In genomic region chr18:28124239-28125029, GRCh38 we compare ENCODE assay signal across 24 cellular contexts. TPM values are rescaled to one million over a fixed set of nuclear protein-coding genes. Genes with fewer than 3 reads are reported as not detected.
DNase-seq lines count a peak whose midpoint lies in the region; ATAC-seq and TF ChIP-seq lines count a peak whose summit lies in the region.
"Had no signal": no experiment of that assay in that cellular context is flagged by ENCODE, and none has a peak within 500 bp of the region (broad histone marks: within the 10 kb centered on the region; RNA-seq: fewer than 3 reads in every experiment).

No MANE protein-coding gene starts in this region.

- POLR2A ChIA-PET in HEK293T (lab: Yijun Ruan, JAX) = no interaction called here

- no peak for DNase-seq in heart left ventricle
- DNase-seq in left ventricle myocardium superior = no peak
- peak; percentile 64 for DNase-seq in astrocyte of the spinal cord (ENCODE audit: low read depth, low spot score)
- no peak for DNase-seq in right atrium auricular region (ENCODE audit: low spot score)
- DNase-seq in smooth muscle cell (lab: John Stamatoyannopoulos, UW; ENCODE audit: unreplicated experiment) = no peak
- no peak for DNase-seq in HEK293T (ENCODE audit: extremely low spot score)
- no peak for DNase-seq in mammary epithelial cell
- DNase-seq: activated CD4-positive, alpha-beta T cell treated with anti-CD3 and anti-CD28 coated beads, Interleukin-2, amount 50 U/mL, for 1 hour; activated CD8-positive, alpha-beta memory T cell treated with anti-CD3 and anti-CD28 coated beads, Interleukin-2, amount 50 U/mL, for 48 hours; activated gamma-delta T cell treated with Interleukin-2 at 50 U/mL for 16 hours; amniotic stem cell; C1 segment of cervical spinal cord; DMS 273 treated with DMSO at 0.1 percent for 48 hours; GOT3; Karpas-422; NCI-H1092; NCI-H2107; NCI-H524 treated with DMSO at 0.1 percent for 48 hours; ovary; stimulated activated CD8-positive, alpha-beta memory T cell treated with anti-CD3 and anti-CD28 coated beads, Interleukin-4, amount 100 ng/mL, for 48 hours; T-helper 17 cell had no signal

- TF ChIP-seq CTCF in heart left ventricle (IDR thresholded peaks at IDR 0.05) = no peak
- TF ChIP-seq CTCF in astrocyte of the spinal cord (IDR thresholded peaks at IDR 0.05; ENCODE audit: low read depth, low read length) = no peak
- TF ChIP-seq CTCF in right atrium auricular region (IDR thresholded peaks at IDR 0.05) = no peak
- no peak for TF ChIP-seq CTCF in smooth muscle cell (IDR thresholded peaks at IDR 0.05; ENCODE audit: borderline replicate concordance, insufficient read depth, poor library complexity, severe bottlenecking)
- TF ChIP-seq CTCF in mammary epithelial cell (conservative IDR thresholded peaks at IDR 0.05 in 1 of 2, IDR thresholded peaks at IDR 0.05 in 1 of 2; ENCODE audit: extremely low read depth in 1 of 2, insufficient read depth in 1 of 2, low read depth in 1 of 2, low read length in 2 of 2) = no peak

- H3K27me3 ChIP-seq in heart left ventricle = no peaks in the 10 kb centered on the region
- no peaks in the 10 kb centered on the region for H3K27me3 ChIP-seq in right atrium auricular region
- H3K27me3 ChIP-seq in smooth muscle cell (ENCODE audit: low read depth) = no peaks in the 10 kb centered on the region
- H3K27me3 ChIP-seq in mammary epithelial cell (ENCODE audit: insufficient read depth, low read length) = no peaks in the 10 kb centered on the region
- H3K27me3 ChIP-seq: ovary had no signal

- H3K9ac ChIP-seq in smooth muscle cell (ENCODE audit: low read depth) (no peak overlapping the region), mammary epithelial cell (ENCODE audit: insufficient read depth, low read length) (no peak overlapping the region)

- intact Hi-C loops in heart left ventricle (cut with DNase I) = loop anchor here in 3 of 10 donors (5.0 kb wide), 3 partner anchors 38 to 53 kb away; partner anchors contain the start of gene CDH2 (in 1 of the 3)
- intact Hi-C loops in left ventricle myocardium superior (cut with micrococcal nuclease) = no loop called here
- intact Hi-C loops in mammary epithelial cell (cut with micrococcal nuclease) = no loop called here

- H2AFZ ChIP-seq in smooth muscle cell (ENCODE audit: low read depth) = no peak overlapping the region
- H2AFZ ChIP-seq in mammary epithelial cell (ENCODE audit: low read depth, low read length) = no peak overlapping the region

- H3F3A ChIP-seq in smooth muscle cell (ENCODE audit: low read depth) = peaks cover 4% of the 10 kb centered on the region

- WGBS in heart left ventricle, 4 donors = 26 to 54% (median 38%) methylated on average over 4 of the region's 4 CpGs
- WGBS in smooth muscle cell (ENCODE audit: low lambda C conversion rate) = 91% methylated on average over 4 of the region's 4 CpGs
- 88% methylated on average over 4 of the region's 4 CpGs for WGBS in mammary epithelial cell (ENCODE audit: low coverage, missing lambda C conversion rate)

- in situ Hi-C loops in astrocyte of the spinal cord (cut with HindIII; ENCODE audit: low sequenced_read_pairs) = no loop called here
- in situ Hi-C loops in mammary epithelial cell (cut with MboI; ENCODE audit: low sequenced_read_pairs in 2 of 2) = no loop called here

- H3K27ac ChIP-seq in heart left ventricle = peak overlapping the region; percentile 25 to 97 (median 74)
- peak overlapping the region; percentile 6 to 85 for H3K27ac ChIP-seq in right atrium auricular region
- peak overlapping the region; percentile 3 for H3K27ac ChIP-seq in smooth muscle cell (ENCODE audit: low read depth)
- no peak overlapping the region for H3K27ac ChIP-seq in mammary epithelial cell (ENCODE audit: insufficient read depth, low read depth, low read length)
- H3K27ac ChIP-seq: VCaP had no signal

- H3K9me3 ChIP-seq in heart left ventricle (no peaks in the 10 kb centered on the region), right atrium auricular region (no peaks in the 10 kb centered on the region), smooth muscle cell (replicated peaks; ENCODE audit: low read depth) (no peaks in the 10 kb centered on the region), mammary epithelial cell (replicated peaks; ENCODE audit: insufficient read depth, low read length) (no peaks in the 10 kb centered on the region)
- H3K9me3 ChIP-seq: ovary had no signal

- peak overlapping the region; percentile 0 for H3K4me2 ChIP-seq in smooth muscle cell
- H3K4me2 ChIP-seq in mammary epithelial cell (ENCODE audit: insufficient read depth, low read depth, low read length) = no peak overlapping the region

- BruUV-seq in mammary epithelial cell (replicated peaks; lab: Mats Ljungman, UMichigan) = no TSS peak

- no peak for ATAC-seq in heart left ventricle
- ATAC-seq in left ventricle myocardium superior = no peak
- no peak for ATAC-seq in HG03565 (IDR thresholded peaks at IDR 0.05; ENCODE audit: unreplicated experiment)
- ATAC-seq: T-helper 17 cell had no signal

- CTCF ChIA-PET in HEK293T (lab: Yijun Ruan, JAX) = no interaction called here
- CTCF ChIA-PET in mammary epithelial cell (lab: Charles Lee; ENCODE audit: low non-redundant PET) = no interaction called here

- peaks cover 0 to 70% (median 13%) of the 10 kb centered on the region in 12 donors for H3K4me1 ChIP-seq in heart left ventricle
- H3K4me1 ChIP-seq in right atrium auricular region = peaks cover 0 to 41% of the 10 kb centered on the region in 2 donors
- H3K4me1 ChIP-seq in smooth muscle cell (ENCODE audit: low read depth) = peaks cover 14% of the 10 kb centered on the region
- H3K4me1 ChIP-seq in mammary epithelial cell (ENCODE audit: insufficient read depth, low read length) = no peaks in the 10 kb centered on the region

- H3K4me3 ChIP-seq in heart left ventricle = peak overlapping the region in 2 of 12 donors; percentile 4 to 5
- H3K4me3 ChIP-seq in astrocyte of the spinal cord (ENCODE audit: low read depth, low read length) = no peak overlapping the region
- no peak overlapping the region for H3K4me3 ChIP-seq in right atrium auricular region
- H3K4me3 ChIP-seq in smooth muscle cell = no peak overlapping the region
- H3K4me3 ChIP-seq in mammary epithelial cell (replicated peaks in 1 of 3; ENCODE audit: insufficient read depth in 1 of 3, low read depth in 2 of 3, low read length in 3 of 3) = no peak overlapping the region
- H3K4me3 ChIP-seq: ovary had no signal

- H4K20me1 ChIP-seq in smooth muscle cell (ENCODE audit: low read depth) = peaks cover 13% of the 10 kb centered on the region
- no peaks in the 10 kb centered on the region for H4K20me1 ChIP-seq in mammary epithelial cell (ENCODE audit: insufficient read depth, low read length)

- H3K36me3 ChIP-seq in heart left ventricle = no peaks in the 10 kb centered on the region
- no peaks in the 10 kb centered on the region for H3K36me3 ChIP-seq in right atrium auricular region
- no peaks in the 10 kb centered on the region for H3K36me3 ChIP-seq in smooth muscle cell (ENCODE audit: low read depth)
- H3K36me3 ChIP-seq in mammary epithelial cell (ENCODE audit: insufficient read depth, low read length) = no peaks in the 10 kb centered on the region
- H3K36me3 ChIP-seq: ovary had no signal

- dilution Hi-C loops in mammary epithelial cell (cut with HindIII; ENCODE audit: low sequenced_read_pairs) = no loop called here

- H3K79me2 ChIP-seq in smooth muscle cell (ENCODE audit: low read depth) = peaks cover 95% of the 10 kb centered on the region
- H3K79me2 ChIP-seq in mammary epithelial cell (ENCODE audit: insufficient read depth, low read length) = no peaks in the 10 kb centered on the region

- TF ChIP-seq POLR2A in heart left ventricle (IDR thresholded peaks at IDR 0.05) = no peak

TF ChIP-seq in HEK293T, 16 proteins besides CTCF, POLR2A, EP300 and RAD21:
- TF ChIP-seq TARDBP (IDR thresholded peaks at IDR 0.05) (no peak), FOXK2 (IDR thresholded peaks at IDR 0.05) (no peak)

RNA-seq across cellular contexts. Expression of gene CDH2, which starts 52.5 kb away (rescaled TPM):
- total RNA-seq in heart left ventricle (100 to 1,000 TPM; 313 to 594 (median 411) TPM), left ventricle myocardium superior (321 TPM), right atrium auricular region (100 to 1,000 TPM; 205 to 269 TPM), smooth muscle cell (239 and 251 TPM in 2 replicates), mammary epithelial cell (10 to 100 TPM in 1 of 2 donors, under 1 TPM in 1; 0.45 to 18.7 TPM)
- polyA plus RNA-seq in heart left ventricle (100 to 1,000 TPM in 1 of 2 donors, 10 to 100 TPM in 1; 62.5 to 169 TPM), smooth muscle cell (132 and 169 TPM in 2 replicates), mammary epithelial cell (not detected)
- not detected for polyA minus RNA-seq in mammary epithelial cell
- total RNA-seq: G401 had no signal

Comparison
In these comparisons a context has a peak if more than half of its experiments do, and no peak if none do; other contexts are left out.
1. RNA of gene CDH2, which starts 52.5 kb away (total RNA-seq): 313 to 594 TPM in heart left ventricle, 321 TPM in left ventricle myocardium superior (single experiment), 205 to 269 TPM in right atrium auricular region and 239 to 251 TPM in smooth muscle cell; 0.45 to 18.7 TPM in mammary epithelial cell; every median in the first group is over 10 times any median in the second.